Comparison of ENCODE assay signal across 19 cellular contexts in genomic region chr9:90105793-90106192, GRCh38.
"Had no signal": no experiment of that assay in that cellular context is flagged by ENCODE, and none has a peak within 500 bp of the region (broad histone marks: within the 10 kb centered on the region; RNA-seq: fewer than 3 reads in every experiment).

No MANE protein-coding gene starts in this region.

- DNase-seq: activated CD4-positive, alpha-beta memory T cell treated with anti-CD3 and anti-CD28 coated beads for 36 hours; activated CD4-positive, alpha-beta T cell treated with anti-CD3 and anti-CD28 coated beads, Interleukin-2, amount 10 ng/mL, durations not matched to agents 7 days and 5 days; activated CD4-positive, CD25-positive, alpha-beta regulatory T cell; activated CD8-positive, alpha-beta memory T cell treated with anti-CD3 and anti-CD28 coated beads for 24 hours; activated effector memory CD4-positive, alpha-beta T cell treated with anti-CD3 and anti-CD28 coated beads, Interleukin-2, amount 50 U/mL, for 16 hours; activated naive CD4-positive, alpha-beta T cell treated with Interleukin-2 at 50 U/mL for 16 hours; activated T-cell treated with anti-CD3 and anti-CD28 coated beads, Interleukin-2, amount 50 U/mL, for 4 hours; amygdala; NCI-H1092; NCI-H1930; NCI-H2171 treated with DMSO at 0.1 percent for 48 hours; NCI-H226; NCI-H526; NCI-H82; T-cell had no signal

- ATAC-seq: activated T-cell treated with anti-CD3 and anti-CD28 coated beads, Interleukin-2, amount 50 U/mL, for 4 hours; HepG2; T-cell had no signal

- H3K4me3 ChIP-seq: SK-N-MC had no signal

- H3K27ac ChIP-seq: KMS-11, SK-N-MC, VCaP had no signal
